ENCODE assay signal across 11 cellular contexts in genomic region chr1:51958824-51959223, GRCh38.
"Had no signal": no experiment of that assay in that cellular context is flagged by ENCODE, and none has a peak within 500 bp of the region (broad histone marks: within the 10 kb centered on the region; RNA-seq: fewer than 3 reads in every experiment).

No MANE protein-coding gene starts in this region.

- H3K9me3 ChIP-seq: HAP-1 had no signal

- H2AFZ ChIP-seq: GM23248, GM23338 had no signal

- H3K36me3 ChIP-seq: HAP-1 had no signal

- H3K4me2 ChIP-seq: GM23338 had no signal

- DNase-seq: GM23248, GOT3, H7, H9, HCEC 1CT, HFFc6 had no signal

- H3K4me3 Mint-ChIP-seq: GM23338, H9, HFFc6 had no signal

- H3K9me3 Mint-ChIP-seq: GM23338, H9, HFFc6 had no signal

- H3K4me3 ChIP-seq: GM23248, GM23338, HAP-1 had no signal

- FAIRE-seq: H1, H54 had no signal

- H3K27ac Mint-ChIP-seq: H9, HFFc6 had no signal

- ATAC-seq: GM23338, HCT116 had no signal

- H3K27ac ChIP-seq: GM23248 had no signal

- H3K9ac ChIP-seq: GM23248 had no signal
